ENCODE assay signal across 17 cellular contexts in the genomic region with DNA sequence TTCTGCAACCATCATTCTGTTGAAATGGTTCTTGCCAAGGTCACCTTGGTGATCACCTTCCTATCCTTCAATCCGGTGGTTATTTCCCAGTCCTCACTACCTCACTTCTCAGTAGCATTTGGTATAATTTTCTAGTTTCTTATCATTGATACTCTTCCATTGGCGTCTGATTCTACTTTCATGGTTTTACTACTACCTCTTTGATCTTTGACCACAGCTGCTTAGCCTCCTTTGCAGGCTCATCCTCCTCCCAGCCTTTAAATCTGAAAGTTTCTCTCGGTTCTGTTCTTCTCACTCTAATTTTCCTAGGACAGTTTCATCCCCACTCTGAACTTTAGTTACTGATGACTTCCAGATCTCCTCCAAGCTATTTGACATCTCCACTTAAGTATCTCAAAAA. TPM values are rescaled to one million over a fixed set of nuclear protein-coding genes. Genes with fewer than 3 reads are reported as not detected.
DNase-seq lines count a peak whose midpoint lies in the region; ATAC-seq and TF ChIP-seq lines count a peak whose summit lies in the region.
"Had no signal": no experiment of that assay in that cellular context is flagged by ENCODE, and none has a peak within 500 bp of the region (broad histone marks: within the 10 kb centered on the region; RNA-seq: fewer than 3 reads in every experiment).

No MANE protein-coding gene starts in this region.

- intact Hi-C loops in naive thymus-derived CD4-positive, alpha-beta T cell (cut with micrococcal nuclease), result loop anchor here in 1 of 2 donors (10.0 kb wide), 2 partner anchors 801 to 1881 kb away; a partner anchor contains a TSS

- H3K9me3 Mint-ChIP-seq in activated T-helper 17 cell treated with anti-CD3 and anti-CD28 coated beads, Interleukin-2, amount 50 U/mL, for 72 hours, result no peaks in the 10 kb centered on the region
- peaks cover 0 to 1% (median 0%) of the 10 kb centered on the region in 11 donors for H3K9me3 Mint-ChIP-seq in naive thymus-derived CD4-positive, alpha-beta T cell
- H3K9me3 Mint-ChIP-seq: CD4-positive, alpha-beta T cell; CD8-positive, alpha-beta memory T cell; HFFc6 had no signal

- H3K27ac ChIP-seq in effector memory CD4-positive, alpha-beta T cell (ENCODE audit: insufficient read depth, low read length, poor library complexity, severe bottlenecking), result peak overlapping the region; percentile 26
- peak overlapping the region; percentile 38 for H3K27ac ChIP-seq in naive thymus-derived CD4-positive, alpha-beta T cell (ENCODE audit: low read depth, low read length)
- H3K27ac ChIP-seq: BLaER1, C4-2B had no signal

- H3K9me3 ChIP-seq in effector memory CD4-positive, alpha-beta T cell (ENCODE audit: control insufficient read depth, low read length), result no peaks in the 10 kb centered on the region
- H3K9me3 ChIP-seq in naive thymus-derived CD4-positive, alpha-beta T cell (ENCODE audit: control insufficient read depth in 2 of 3, low read length in 3 of 3), result no peaks in the 10 kb centered on the region
- H3K9me3 ChIP-seq: BLaER1, HAP-1 had no signal

- H3K4me1 ChIP-seq in effector memory CD4-positive, alpha-beta T cell (ENCODE audit: control insufficient read depth, insufficient read depth, low read length, poor library complexity, severe bottlenecking), result peaks cover 13% of the 10 kb centered on the region
- H3K4me1 ChIP-seq in naive thymus-derived CD4-positive, alpha-beta T cell (ENCODE audit: control insufficient read depth in 2 of 2, insufficient read depth in 2 of 2, low read length in 2 of 2), result peaks cover 12 to 16% of the 10 kb centered on the region in 2 donors

- no peak overlapping the region for H3K4me3 Mint-ChIP-seq in activated T-helper 17 cell treated with anti-CD3 and anti-CD28 coated beads, Interleukin-2, amount 50 U/mL, for 72 hours
- no peak overlapping the region for H3K4me3 Mint-ChIP-seq in naive thymus-derived CD4-positive, alpha-beta T cell
- H3K4me3 Mint-ChIP-seq: CD4-positive, alpha-beta T cell; CD8-positive, alpha-beta memory T cell; HFFc6 had no signal

- CTCF ChIA-PET in naive thymus-derived CD4-positive, alpha-beta T cell (lab: Charles Lee), result interaction anchor here (0.5 kb wide), 1 partner anchor 107 kb away, joined by 3 read pairs; no protein-coding TSS in a partner anchor

- DNase-seq in effector memory CD4-positive, alpha-beta T cell, result no peak
- no peak for DNase-seq in naive thymus-derived CD4-positive, alpha-beta T cell
- DNase-seq in GM10266 (ENCODE audit: extremely low spot score), result no peak
- no peak for DNase-seq in GM20000 (ENCODE audit: low spot score)
- DNase-seq: CD4-positive, alpha-beta T cell; CD8-positive, alpha-beta memory T cell; DMS 273 treated with DMSO at 0.1 percent for 48 hours; DMS79; EL; GDM1; GOT3; HFFc6 had no signal

- H3K27me3 ChIP-seq in effector memory CD4-positive, alpha-beta T cell (replicated peaks; ENCODE audit: control insufficient read depth, insufficient read depth, low read length, poor library complexity, severe bottlenecking), result no peaks in the 10 kb centered on the region
- H3K27me3 ChIP-seq in naive thymus-derived CD4-positive, alpha-beta T cell (ENCODE audit: control insufficient read depth in 2 of 2, insufficient read depth in 2 of 2, low read length in 2 of 2), result no peaks in the 10 kb centered on the region
- H3K27me3 ChIP-seq: BLaER1 had no signal

- H3K27ac Mint-ChIP-seq in activated T-helper 17 cell treated with anti-CD3 and anti-CD28 coated beads, Interleukin-2, amount 50 U/mL, for 72 hours, result no peak overlapping the region
- no peak overlapping the region for H3K27ac Mint-ChIP-seq in naive thymus-derived CD4-positive, alpha-beta T cell
- H3K27ac Mint-ChIP-seq: CD4-positive, alpha-beta T cell; CD8-positive, alpha-beta memory T cell; HFFc6 had no signal

- H3K36me3 Mint-ChIP-seq in activated T-helper 17 cell treated with anti-CD3 and anti-CD28 coated beads, Interleukin-2, amount 50 U/mL, for 72 hours (ENCODE audit: low read depth), result peaks cover 55% of the 10 kb centered on the region
- peaks cover 12 to 28% (median 13%) of the 10 kb centered on the region in 5 donors for H3K36me3 Mint-ChIP-seq in naive thymus-derived CD4-positive, alpha-beta T cell

- TF ChIP-seq CTCF in GM10266 (IDR thresholded peaks at IDR 0.05; ENCODE audit: control insufficient read depth, insufficient read depth, low read depth, missing control alignments) (no peak), GM20000 (IDR thresholded peaks at IDR 0.05; ENCODE audit: extremely low read depth, missing control alignments) (no peak)

- peaks cover 12% of the 10 kb centered on the region for H3K4me1 Mint-ChIP-seq in activated T-helper 17 cell treated with anti-CD3 and anti-CD28 coated beads, Interleukin-2, amount 50 U/mL, for 72 hours
- peaks cover 13 to 34% (median 20%) of the 10 kb centered on the region in 7 donors for H3K4me1 Mint-ChIP-seq in naive thymus-derived CD4-positive, alpha-beta T cell

- H3K36me3 ChIP-seq in effector memory CD4-positive, alpha-beta T cell (ENCODE audit: control insufficient read depth, insufficient read depth, low read length), result peaks cover 35% of the 10 kb centered on the region
- peaks cover 3 to 80% (median 12%) of the 10 kb centered on the region in 3 experiments for H3K36me3 ChIP-seq in naive thymus-derived CD4-positive, alpha-beta T cell (ENCODE audit: control insufficient read depth in 2 of 3, insufficient read depth in 3 of 3, low read length in 3 of 3)

- H3K27me3 Mint-ChIP-seq in activated T-helper 17 cell treated with anti-CD3 and anti-CD28 coated beads, Interleukin-2, amount 50 U/mL, for 72 hours, result no peaks in the 10 kb centered on the region
- H3K27me3 Mint-ChIP-seq in naive thymus-derived CD4-positive, alpha-beta T cell, result no peaks in the 10 kb centered on the region
- H3K27me3 Mint-ChIP-seq: CD4-positive, alpha-beta T cell; CD8-positive, alpha-beta memory T cell had no signal

- POLR2A ChIA-PET in naive thymus-derived CD4-positive, alpha-beta T cell (lab: Charles Lee), result no interaction called here

- H3K4me3 ChIP-seq in effector memory CD4-positive, alpha-beta T cell (ENCODE audit: insufficient read depth, low read depth, low read length, poor library complexity, severe bottlenecking), result no peak overlapping the region
- no peak overlapping the region for H3K4me3 ChIP-seq in naive thymus-derived CD4-positive, alpha-beta T cell (ENCODE audit: low read length)
- H3K4me3 ChIP-seq: BLaER1, HAP-1 had no signal

- peak; percentile 13 for ATAC-seq in activated T-helper 17 cell treated with anti-CD3 and anti-CD28 coated beads, Interleukin-2, amount 50 U/mL, for 72 hours (replicated peaks)
- ATAC-seq in naive thymus-derived CD4-positive, alpha-beta T cell, result no peak
- no peak for ATAC-seq in GM18858 (IDR thresholded peaks at IDR 0.05; ENCODE audit: unreplicated experiment)

RNA-seq across cellular contexts. Expression of a gene that starts 5.0 kb away (rescaled TPM):
- 10 to 100 TPM; 42.7 to 43.7 TPM for total RNA-seq in activated T-helper 17 cell treated with anti-CD3 and anti-CD28 coated beads, Interleukin-2, amount 50 U/mL, for 72 hours
- total RNA-seq in naive thymus-derived CD4-positive, alpha-beta T cell, result 10 to 100 TPM; 39.3 to 68.4 (median 59.2) TPM
- 10 to 100 TPM; 32.8 to 38.8 TPM for polyA plus RNA-seq in naive thymus-derived CD4-positive, alpha-beta T cell

RNA-seq across cellular contexts. Expression of a gene that starts 5.1 kb away (rescaled TPM):
- 10 to 100 TPM; 44.0 to 48.8 TPM for total RNA-seq in activated T-helper 17 cell treated with anti-CD3 and anti-CD28 coated beads, Interleukin-2, amount 50 U/mL, for 72 hours
- total RNA-seq in naive thymus-derived CD4-positive, alpha-beta T cell, result 10 to 100 TPM; 48.6 to 63.4 (median 53.8) TPM
- polyA plus RNA-seq in naive thymus-derived CD4-positive, alpha-beta T cell, result 10 to 100 TPM; 35.7 to 45.7 TPM

RNA-seq across cellular contexts. Expression of a gene that starts 10.8 kb away (rescaled TPM):
- 10 to 100 TPM; 25.2 to 39.3 TPM for total RNA-seq in activated T-helper 17 cell treated with anti-CD3 and anti-CD28 coated beads, Interleukin-2, amount 50 U/mL, for 72 hours
- total RNA-seq in naive thymus-derived CD4-positive, alpha-beta T cell, result 10 to 100 TPM; 24.0 to 65.8 (median 62.2) TPM
- 1 to 10 TPM in 1 of 2 donors, under 1 TPM in 1; 0.90 to 2.8 TPM for polyA plus RNA-seq in naive thymus-derived CD4-positive, alpha-beta T cell

RNA-seq across cellular contexts. Expression of a gene that starts 12.5 kb away (rescaled TPM):
- total RNA-seq in activated T-helper 17 cell treated with anti-CD3 and anti-CD28 coated beads, Interleukin-2, amount 50 U/mL, for 72 hours, result 10 to 100 TPM in 1 of 2 donors, 1 to 10 TPM in 1; 7.0 to 10.7 TPM
- total RNA-seq in naive thymus-derived CD4-positive, alpha-beta T cell, result 10 to 100 TPM in 4 of 5 experiments, 1 to 10 TPM in 1; 8.1 to 20.7 (median 17.2) TPM
- 1 to 10 TPM; 1.6 to 4.2 TPM for polyA plus RNA-seq in naive thymus-derived CD4-positive, alpha-beta T cell

RNA-seq across cellular contexts. Expression of a gene that starts 45.5 kb away (rescaled TPM):
- total RNA-seq in activated T-helper 17 cell treated with anti-CD3 and anti-CD28 coated beads, Interleukin-2, amount 50 U/mL, for 72 hours, result 1 to 10 TPM in 1 of 2 donors, under 1 TPM in 1; 0.58 to 1.3 TPM
- total RNA-seq in naive thymus-derived CD4-positive, alpha-beta T cell, result 1 to 10 TPM in 4 of 5 experiments, under 1 TPM in 1; 0.56 to 7.0 (median 1.7) TPM
- not detected for polyA plus RNA-seq in naive thymus-derived CD4-positive, alpha-beta T cell
- polyA plus RNA-seq: CD8-positive, alpha-beta memory T cell had no signal
